In the genomic region with DNA sequence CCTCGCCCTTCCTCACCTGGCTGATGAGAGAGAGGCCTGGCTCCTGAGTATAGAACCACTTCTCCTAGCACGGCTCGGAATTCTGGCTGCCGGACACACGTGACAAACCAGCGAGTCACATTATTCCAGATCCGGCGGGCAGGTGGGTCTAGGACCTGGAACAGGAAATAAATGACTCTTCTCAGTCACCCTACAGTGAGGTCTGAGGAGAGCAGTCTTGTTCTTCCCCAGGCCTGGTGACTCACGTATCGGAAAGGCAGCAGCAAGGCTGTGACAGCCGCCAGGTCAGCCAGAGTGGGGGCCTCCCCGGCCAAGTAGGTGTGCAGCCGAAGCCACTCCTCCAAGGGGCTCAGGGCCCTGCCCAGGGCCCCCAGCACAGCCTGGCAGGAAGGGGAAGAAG, we compare ENCODE assay signal across 10 cellular contexts. TPM values are rescaled to one million over a fixed set of nuclear protein-coding genes. Genes with fewer than 3 reads are reported as not detected.
DNase-seq lines count a peak whose midpoint lies in the region; TF ChIP-seq lines count a peak whose summit lies in the region.
"Had no signal": no experiment of that assay in that cellular context is flagged by ENCODE, and none has a peak within 500 bp of the region (broad histone marks: within the 10 kb centered on the region; RNA-seq: fewer than 3 reads in every experiment).

No MANE protein-coding gene starts in this region.

- H3K27ac ChIP-seq in PC-9: peak overlapping the region; percentile 78

- H3K27me3 Mint-ChIP-seq in osteocyte (ENCODE audit: unreplicated experiment): no peaks in the 10 kb centered on the region

- H3K27ac Mint-ChIP-seq in osteocyte (ENCODE audit: unreplicated experiment): peak overlapping the region; percentile 45

- H3K4me2 ChIP-seq in PC-9: peak overlapping the region; percentile 96

- H3K4me3 ChIP-seq in PC-9 (peak overlapping the region; percentile 86), choroid plexus epithelial cell (ENCODE audit: low read depth, low read length) (no peak overlapping the region)

- H3F3A ChIP-seq in PC-9 (ENCODE audit: insufficient read depth, low read depth): peaks cover 58% of the 10 kb centered on the region

- no peaks in the 10 kb centered on the region for H3K9me2 ChIP-seq in PC-9 (ENCODE audit: insufficient read depth)

- H4K20me1 ChIP-seq in PC-9 (ENCODE audit: insufficient read depth): no peaks in the 10 kb centered on the region; the same call in 1 of the 2 replicates

- H3K36me3 Mint-ChIP-seq in osteocyte (ENCODE audit: unreplicated experiment): peaks cover 11% of the 10 kb centered on the region

- H3K79me2 ChIP-seq in PC-9 (ENCODE audit: low read depth): peaks cover 52% of the 10 kb centered on the region

- H3K4me1 Mint-ChIP-seq in osteocyte (ENCODE audit: unreplicated experiment): peaks cover 17% of the 10 kb centered on the region

- peak overlapping the region; percentile 58; the same call in 1 of the 2 replicates for H2AFZ ChIP-seq in PC-9

- intact Hi-C loops in PC-9 (cut with micrococcal nuclease; ENCODE audit: unreplicated experiment): loop anchor here (1.0 to 2.0 kb wide), 3 partner anchors 38 to 70 kb away; partner anchors contain the start of gene NEU1

- DNase-seq in GM03348 (ENCODE audit: low spot score) (peak; percentile 14), PC-9 (peak; percentile 76 to 94), choroid plexus epithelial cell (ENCODE audit: low read depth) (peak; percentile 51), osteocyte (ENCODE audit: extremely low spot score, unreplicated experiment) (no peak), SHP77 treated with DMSO at 0.1 percent for 48 hours (lab: John Stamatoyannopoulos, UW) (no peak), NCI-H345 (lab: John Stamatoyannopoulos, UW) (no peak)
- DNase-seq in effector CD4-positive, alpha-beta T cell: no peak
- DNase-seq: activated CD4-positive, alpha-beta T cell treated with anti-CD3 and anti-CD28 coated beads for 1 hour; Karpas-422; retina had no signal

- H3K36me3 ChIP-seq in PC-9 (ENCODE audit: low read depth): peaks cover 15% of the 10 kb centered on the region

- H3K4me1 ChIP-seq in PC-9 (replicated peaks; ENCODE audit: insufficient read depth): peaks cover 28% of the 10 kb centered on the region

- POLR2A ChIA-PET in PC-9 (lab: Charles Lee; ENCODE audit: unreplicated experiment): interaction anchor here (0.7 kb wide), 1 partner anchor 46 kb away, joined by 4 read pairs; no protein-coding TSS in a partner anchor

- H3K27me3 ChIP-seq in PC-9 (ENCODE audit: insufficient read depth, low read depth): no peaks in the 10 kb centered on the region

- H3K9me3 ChIP-seq in PC-9 (ENCODE audit: insufficient read depth, low read depth): no peaks in the 10 kb centered on the region

- no peak for TF ChIP-seq CTCF in PC-9 (conservative IDR thresholded peaks at IDR 0.05)
- TF ChIP-seq CTCF in choroid plexus epithelial cell (conservative IDR thresholded peaks at IDR 0.05; ENCODE audit: low read depth, low read length): no peak
- no peak for TF ChIP-seq CTCF in osteocyte (IDR thresholded peaks at IDR 0.05)

- H3K4me3 Mint-ChIP-seq in osteocyte (ENCODE audit: unreplicated experiment): no peak overlapping the region

- CTCF ChIA-PET in PC-9 (lab: Charles Lee): no interaction called here

- H3K9me3 Mint-ChIP-seq in osteocyte (ENCODE audit: unreplicated experiment): no peaks in the 10 kb centered on the region

- no TSS peak for BruUV-seq in PC-9 (replicated peaks; lab: Mats Ljungman, UMichigan)

RNA-seq across cellular contexts. Expression of gene VARS1, which starts 2.8 kb away (rescaled TPM):
- total RNA-seq in PC-9 (2021) (99.6 and 124 TPM in 2 replicates), osteocyte (73.0 and 73.4 TPM in 2 replicates)

RNA-seq across cellular contexts. Expression of gene LSM2, which starts 14.0 kb away (rescaled TPM):
- 67.5 and 74.3 TPM in 2 replicates for total RNA-seq in PC-9 (2021)
- total RNA-seq in osteocyte: 50.6 and 54.3 TPM in 2 replicates

RNA-seq across cellular contexts. Expression of gene VWA7, which starts 15.6 kb away (rescaled TPM):
- total RNA-seq in PC-9 (2021) (6.0 and 9.6 TPM in 2 replicates), osteocyte (0.50 and 0.94 TPM in 2 replicates)

RNA-seq across cellular contexts. Expression of gene HSPA1L, which starts 22.3 kb away (rescaled TPM):
- 2.3 and 2.6 TPM in 2 replicates for total RNA-seq in PC-9 (2021)
- total RNA-seq in osteocyte: 1.1 and 1.7 TPM in 2 replicates

RNA-seq across cellular contexts. Expression of gene HSPA1A, which starts 22.6 kb away (rescaled TPM):
- total RNA-seq in PC-9 (2021): 378 and 385 TPM in 2 replicates
- 19.7 and 24.8 TPM in 2 replicates for total RNA-seq in osteocyte

Comparison
In these comparisons a context has a peak if more than half of its experiments do, and no peak if none do; other contexts are left out.
1. DNase-seq: peak in GM03348 (single experiment), PC-9 (2 of 2) and choroid plexus epithelial cell (single experiment); none in osteocyte (single experiment), SHP77 treated with DMSO at 0.1 percent for 48 hours (single experiment), NCI-H345 (single experiment) and effector CD4-positive, alpha-beta T cell (single experiment).